12 cellular contexts compared by ENCODE assay signal in the genomic region with DNA sequence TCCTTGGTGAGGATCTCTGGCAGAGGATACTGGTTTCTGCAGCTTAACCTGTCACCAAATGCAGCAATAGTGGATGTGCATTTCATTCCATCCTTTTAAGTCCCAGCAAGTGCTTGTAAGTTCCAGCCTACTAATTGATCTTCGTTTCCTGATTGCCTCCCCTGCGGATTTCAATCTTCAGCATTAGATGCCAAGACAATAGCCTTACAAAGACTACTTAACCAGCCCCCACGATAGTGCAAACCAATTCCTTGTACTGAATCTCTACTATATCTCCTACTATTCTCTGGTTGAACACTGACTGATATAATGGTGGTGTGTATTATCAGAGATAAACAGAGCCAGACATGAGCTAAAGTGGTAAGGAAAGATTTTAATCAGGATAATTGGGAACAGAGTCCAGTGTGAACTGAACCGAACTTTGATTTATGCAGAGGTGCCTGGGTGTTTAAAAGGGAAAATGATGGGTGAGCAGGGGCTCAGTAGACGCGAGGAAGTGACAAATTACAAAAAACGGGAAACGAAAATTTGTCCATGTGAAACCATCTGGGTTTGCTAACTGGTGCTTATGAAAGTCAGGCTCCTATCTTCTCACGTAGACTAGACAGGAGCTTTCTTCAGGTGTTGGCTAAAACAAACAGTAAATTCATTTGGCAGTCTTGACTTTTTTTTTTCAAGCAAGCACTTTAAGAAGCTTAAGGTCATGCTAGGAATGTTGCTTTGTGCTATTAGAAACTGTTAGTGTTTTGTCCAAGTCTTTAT.
DNase-seq lines count a peak whose midpoint lies in the region; ATAC-seq and TF ChIP-seq lines count a peak whose summit lies in the region.
"Had no signal": no experiment of that assay in that cellular context is flagged by ENCODE, and none has a peak within 500 bp of the region (broad histone marks: within the 10 kb centered on the region; RNA-seq: fewer than 3 reads in every experiment).

No MANE protein-coding gene starts in this region.

- no peaks in the 10 kb centered on the region for H3K36me3 ChIP-seq in DOHH2 (ENCODE audit: control insufficient read depth, low read length)
- H3K36me3 ChIP-seq in naive thymus-derived CD4-positive, alpha-beta T cell (ENCODE audit: control insufficient read depth in 2 of 3, insufficient read depth in 3 of 3, low read length in 3 of 3) = no peaks in the 10 kb centered on the region
- H3K36me3 ChIP-seq: heart left ventricle had no signal

- H3K9me3 ChIP-seq in DOHH2 (ENCODE audit: control insufficient read depth, insufficient read depth, low read length) = no peaks in the 10 kb centered on the region
- no peaks in the 10 kb centered on the region for H3K9me3 ChIP-seq in naive thymus-derived CD4-positive, alpha-beta T cell (ENCODE audit: control insufficient read depth in 2 of 3, low read length in 3 of 3)

- intact Hi-C loops in naive thymus-derived CD4-positive, alpha-beta T cell (cut with micrococcal nuclease) = loop anchor here in 1 of 2 donors (5.0 kb wide), 1 partner anchor 483 kb away; no protein-coding TSS in a partner anchor

- H3K27ac ChIP-seq in DOHH2 (ENCODE audit: low read depth, low read length) = no peak overlapping the region
- H3K27ac ChIP-seq in naive thymus-derived CD4-positive, alpha-beta T cell (ENCODE audit: low read depth, low read length) = no peak overlapping the region
- H3K27ac ChIP-seq: heart left ventricle, VCaP had no signal

- H3K9me3 Mint-ChIP-seq in stimulated activated effector memory CD8-positive, alpha-beta T cell treated with anti-CD3 and anti-CD28 coated beads, Interleukin-12 subunit alpha, Interleukin-12 subunit beta, amount 100 ng/mL, for 72 hours = no peaks in the 10 kb centered on the region
- peaks cover 0 to 13% (median 4%) of the 10 kb centered on the region in 11 donors for H3K9me3 Mint-ChIP-seq in naive thymus-derived CD4-positive, alpha-beta T cell

- in situ Hi-C loops in ACHN (cut with HindIII; ENCODE audit: low pct_ligation_motif_present, low pct_unique_long_range_greater_than_20kb, low sequenced_read_pairs) = no loop called here

- ATAC-seq in GM19463 (IDR thresholded peaks at IDR 0.05; ENCODE audit: unreplicated experiment) (peak; percentile 75), HG02943 (IDR thresholded peaks at IDR 0.05; ENCODE audit: low read depth, unreplicated experiment) (peak; percentile 85)
- ATAC-seq in stimulated activated effector memory CD8-positive, alpha-beta T cell treated with anti-CD3 and anti-CD28 coated beads, Interleukin-12 subunit alpha, Interleukin-12 subunit beta, amount 100 ng/mL, for 72 hours = no peak
- no peak for ATAC-seq in naive thymus-derived CD4-positive, alpha-beta T cell
- ATAC-seq: heart left ventricle had no signal

- no peaks in the 10 kb centered on the region for H3K9me2 ChIP-seq in DOHH2 (replicated peaks; ENCODE audit: control insufficient read depth, low read length)

- POLR2A ChIA-PET in naive thymus-derived CD4-positive, alpha-beta T cell (lab: Charles Lee) = no interaction called here

- peaks cover 8% of the 10 kb centered on the region for H3K4me1 ChIP-seq in DOHH2 (ENCODE audit: control insufficient read depth, low read length)
- H3K4me1 ChIP-seq in naive thymus-derived CD4-positive, alpha-beta T cell (ENCODE audit: control insufficient read depth in 2 of 2, insufficient read depth in 2 of 2, low read length in 2 of 2) = no peaks in the 10 kb centered on the region
- H3K4me1 ChIP-seq: heart left ventricle had no signal

- H3K79me2 ChIP-seq in DOHH2 (ENCODE audit: control insufficient read depth, low read length) = no peaks in the 10 kb centered on the region

- TF ChIP-seq CTCF in DOHH2 (IDR thresholded peaks at IDR 0.05; ENCODE audit: low read depth, low read length, poor library complexity, severe bottlenecking) = no peak

- H3K4me1 Mint-ChIP-seq in stimulated activated effector memory CD8-positive, alpha-beta T cell treated with anti-CD3 and anti-CD28 coated beads, Interleukin-12 subunit alpha, Interleukin-12 subunit beta, amount 100 ng/mL, for 72 hours = no peaks in the 10 kb centered on the region
- no peaks in the 10 kb centered on the region for H3K4me1 Mint-ChIP-seq in naive thymus-derived CD4-positive, alpha-beta T cell

- DNase-seq in NOMO-1 treated with DMSO at 0.1 percent for 48 hours (lab: John Stamatoyannopoulos, UW; ENCODE audit: unreplicated experiment) (peak; percentile 77), HT-29 (ENCODE audit: low spot score) (no peak), ACHN (no peak)
- no peak for DNase-seq in stimulated activated effector memory CD8-positive, alpha-beta T cell treated with anti-CD3 and anti-CD28 coated beads, Interleukin-12 subunit alpha, Interleukin-12 subunit beta, amount 100 ng/mL, for 72 hours (ENCODE audit: low spot score in 2 of 2)
- no peak for DNase-seq in naive thymus-derived CD4-positive, alpha-beta T cell
- DNase-seq: activated effector memory CD4-positive, alpha-beta T cell treated with anti-CD3 and anti-CD28 coated beads, Interleukin-2, amount 50 U/mL, for 16 hours; heart left ventricle had no signal

- H3K27me3 ChIP-seq in DOHH2 (ENCODE audit: control insufficient read depth, low read length) = no peaks in the 10 kb centered on the region
- no peaks in the 10 kb centered on the region for H3K27me3 ChIP-seq in naive thymus-derived CD4-positive, alpha-beta T cell (ENCODE audit: control insufficient read depth in 2 of 2, insufficient read depth in 2 of 2, low read length in 2 of 2)
- H3K27me3 ChIP-seq: heart left ventricle had no signal

- H3K4me3 ChIP-seq in DOHH2 (ENCODE audit: low read length) = no peak overlapping the region
- H3K4me3 ChIP-seq in naive thymus-derived CD4-positive, alpha-beta T cell (ENCODE audit: low read length) = no peak overlapping the region
- H3K4me3 ChIP-seq: heart left ventricle had no signal

- CTCF ChIA-PET in naive thymus-derived CD4-positive, alpha-beta T cell (lab: Charles Lee) = interaction anchor here (1.3 kb wide), 1 partner anchor 386 kb away, joined by 3 read pairs; no protein-coding TSS in a partner anchor

- H3F3A ChIP-seq in DOHH2 (ENCODE audit: control insufficient read depth, insufficient read depth) = no peaks in the 10 kb centered on the region

- H3K27me3 Mint-ChIP-seq in naive thymus-derived CD4-positive, alpha-beta T cell = no peaks in the 10 kb centered on the region
- H3K27me3 Mint-ChIP-seq: stimulated activated naive CD8-positive, alpha-beta T cell treated with anti-CD3 and anti-CD28 coated beads, Interleukin-15, Interleukin-2, amounts not matched to agents 100 ng/mL and 50 ng/mL, for 24 hours had no signal

- H3K36me3 Mint-ChIP-seq in stimulated activated effector memory CD8-positive, alpha-beta T cell treated with anti-CD3 and anti-CD28 coated beads, Interleukin-12 subunit alpha, Interleukin-12 subunit beta, amount 100 ng/mL, for 72 hours = no peaks in the 10 kb centered on the region
- H3K36me3 Mint-ChIP-seq in naive thymus-derived CD4-positive, alpha-beta T cell = peaks cover 0 to 4% (median 0%) of the 10 kb centered on the region in 5 donors

- H3K4me2 ChIP-seq in DOHH2 (ENCODE audit: low read length) = peak overlapping the region; percentile 21

- H3K27ac Mint-ChIP-seq in stimulated activated effector memory CD8-positive, alpha-beta T cell treated with anti-CD3 and anti-CD28 coated beads, Interleukin-12 subunit alpha, Interleukin-12 subunit beta, amount 100 ng/mL, for 72 hours = no peak overlapping the region
- no peak overlapping the region for H3K27ac Mint-ChIP-seq in naive thymus-derived CD4-positive, alpha-beta T cell
- H3K27ac Mint-ChIP-seq: stimulated activated naive CD8-positive, alpha-beta T cell treated with anti-CD3 and anti-CD28 coated beads, Interleukin-15, Interleukin-2, amounts not matched to agents 100 ng/mL and 50 ng/mL, for 24 hours had no signal

- no peaks in the 10 kb centered on the region for H4K20me1 ChIP-seq in DOHH2 (ENCODE audit: control insufficient read depth, insufficient read depth, low read depth, low read length)

- H3K4me3 Mint-ChIP-seq in stimulated activated effector memory CD8-positive, alpha-beta T cell treated with anti-CD3 and anti-CD28 coated beads, Interleukin-12 subunit alpha, Interleukin-12 subunit beta, amount 100 ng/mL, for 72 hours = no peak overlapping the region
- no peak overlapping the region for H3K4me3 Mint-ChIP-seq in naive thymus-derived CD4-positive, alpha-beta T cell
- H3K4me3 Mint-ChIP-seq: stimulated activated naive CD8-positive, alpha-beta T cell treated with anti-CD3 and anti-CD28 coated beads, Interleukin-15, Interleukin-2, amounts not matched to agents 100 ng/mL and 50 ng/mL, for 24 hours had no signal

Comparison
In these comparisons a context has a peak if more than half of its experiments do, and no peak if none do; other contexts are left out.
1. ATAC-seq: peak in GM19463 (single experiment) and HG02943 (single experiment); none in stimulated activated effector memory CD8-positive, alpha-beta T cell treated with anti-CD3 and anti-CD28 coated beads, Interleukin-12 subunit alpha, Interleukin-12 subunit beta, amount 100 ng/mL, for 72 hours (single experiment) and naive thymus-derived CD4-positive, alpha-beta T cell (single experiment).